Comparison of ENCODE assay signal across 7 cellular contexts in the genomic region with DNA sequence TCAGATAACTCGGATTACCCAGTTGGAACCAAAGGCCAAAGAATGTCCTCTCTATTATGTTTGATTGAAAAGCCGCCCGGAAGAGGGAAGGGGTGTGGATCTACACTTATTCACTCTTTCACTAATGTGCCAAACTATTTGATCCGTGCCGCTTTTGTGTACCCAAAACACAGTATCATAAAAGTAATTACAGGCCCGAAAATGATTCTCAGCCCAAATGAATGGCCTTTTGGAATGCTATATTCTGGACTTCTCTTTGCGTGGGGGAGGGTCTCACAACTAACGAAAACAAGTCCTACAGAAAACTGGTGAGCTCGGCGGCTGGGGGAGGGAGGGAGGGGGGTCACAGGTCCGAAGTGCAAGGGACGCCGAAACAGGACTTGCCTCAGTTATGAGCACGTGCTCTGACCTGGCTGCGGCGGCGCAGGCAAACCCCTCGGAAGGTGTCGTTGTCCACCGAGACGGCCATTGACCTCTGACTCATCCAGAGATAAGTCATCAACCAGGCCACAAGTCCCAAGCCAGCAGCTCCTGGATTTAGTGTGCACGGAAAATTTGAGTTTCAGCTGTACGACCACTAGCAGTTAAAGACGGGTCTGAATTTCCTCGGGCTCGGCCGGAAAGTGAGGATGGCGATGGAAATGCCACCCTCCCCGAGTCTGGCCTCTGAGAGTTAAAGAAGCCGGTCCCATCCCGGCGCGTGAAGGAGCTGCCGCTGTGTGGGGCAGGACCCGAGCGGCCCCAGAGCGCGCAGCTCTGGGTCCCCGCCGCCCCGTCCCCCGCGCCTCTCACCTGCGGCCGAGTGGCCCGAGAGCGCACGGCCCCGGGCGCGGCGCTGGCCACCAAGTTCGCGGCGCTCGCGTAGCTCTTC. TPM values are rescaled to one million over a fixed set of nuclear protein-coding genes. Genes with fewer than 3 reads are reported as not detected.
DNase-seq lines count a peak whose midpoint lies in the region; ATAC-seq, FAIRE-seq and TF ChIP-seq lines count a peak whose summit lies in the region.

No MANE protein-coding gene starts in this region.

- H3K27ac ChIP-seq in skeletal muscle tissue (ENCODE audit: low read depth, low read length) = peak overlapping the region; percentile 78

- ATAC-seq in GM19463 (IDR thresholded peaks at IDR 0.05; ENCODE audit: unreplicated experiment) (peak; percentile 65), HG03457 (IDR thresholded peaks at IDR 0.05; ENCODE audit: unreplicated experiment) (no peak)

- H3K4me1 ChIP-seq in skeletal muscle tissue (ENCODE audit: control insufficient read depth in 3 of 3, insufficient read depth in 3 of 3, low read length in 3 of 3) = peaks cover 8 to 12% (median 9%) of the 10 kb centered on the region in 3 donors

- H3K27me3 ChIP-seq in skeletal muscle tissue (ENCODE audit: control insufficient read depth in 3 of 3, insufficient read depth in 3 of 3, low read length in 3 of 3) = no peaks in the 10 kb centered on the region

- peak; percentile 45 for DNase-seq in NCI-H460 (ENCODE audit: extremely low read depth, low read depth)
- DNase-seq in cerebellum (ENCODE audit: low spot score) = peak; percentile 39
- DNase-seq in GM10266 (ENCODE audit: extremely low spot score) = no peak

- H3K9ac ChIP-seq in skeletal muscle tissue (ENCODE audit: low read depth in 1 of 3, low read length in 3 of 3) = peak overlapping the region; percentile 75 to 87 (median 81)

- TF ChIP-seq CTCF in GM10266 (IDR thresholded peaks at IDR 0.05; ENCODE audit: control insufficient read depth, insufficient read depth, low read depth, missing control alignments) = no peak

- no peaks in the 10 kb centered on the region for H3K36me3 ChIP-seq in skeletal muscle tissue (ENCODE audit: control insufficient read depth in 3 of 3, insufficient read depth in 3 of 3, low read length in 3 of 3)

- H3K9me3 ChIP-seq in skeletal muscle tissue (ENCODE audit: control insufficient read depth in 3 of 3, low read length in 3 of 3) = no peaks in the 10 kb centered on the region

- H3K4me3 ChIP-seq in skeletal muscle tissue (ENCODE audit: low read length in 3 of 3) = peak overlapping the region; percentile 78 to 87 (median 80)

- peak; percentile 56 for FAIRE-seq in islet of Langerhans (lab: Jason Lieb, UNC)

RNA-seq across cellular contexts. Expression of a gene that starts 0.7 kb away (rescaled TPM):
- 19.3 and 20.4 TPM in 2 replicates for total RNA-seq in NCI-H460 (2014; rRNA removed; shearing (Covaris generic))
- 7.6 and 9.9 TPM in 2 replicates for polyA plus RNA-seq in NCI-H460 (2014; cell fraction: nucleus; rRNA removed)
- 17.1 TPM for total RNA-seq in cerebellum
- total RNA-seq in skeletal muscle tissue = 20.4 TPM

RNA-seq across cellular contexts. Expression of a gene that starts 47.7 kb away (rescaled TPM):
- not detected in 2 replicates for total RNA-seq in NCI-H460 (2014; rRNA removed; shearing (Covaris generic))
- polyA plus RNA-seq in NCI-H460 (2014; cell fraction: nucleus; rRNA removed) = not detected in 2 replicates
- total RNA-seq in cerebellum = not detected
- not detected for total RNA-seq in skeletal muscle tissue
